In the genomic region with DNA sequence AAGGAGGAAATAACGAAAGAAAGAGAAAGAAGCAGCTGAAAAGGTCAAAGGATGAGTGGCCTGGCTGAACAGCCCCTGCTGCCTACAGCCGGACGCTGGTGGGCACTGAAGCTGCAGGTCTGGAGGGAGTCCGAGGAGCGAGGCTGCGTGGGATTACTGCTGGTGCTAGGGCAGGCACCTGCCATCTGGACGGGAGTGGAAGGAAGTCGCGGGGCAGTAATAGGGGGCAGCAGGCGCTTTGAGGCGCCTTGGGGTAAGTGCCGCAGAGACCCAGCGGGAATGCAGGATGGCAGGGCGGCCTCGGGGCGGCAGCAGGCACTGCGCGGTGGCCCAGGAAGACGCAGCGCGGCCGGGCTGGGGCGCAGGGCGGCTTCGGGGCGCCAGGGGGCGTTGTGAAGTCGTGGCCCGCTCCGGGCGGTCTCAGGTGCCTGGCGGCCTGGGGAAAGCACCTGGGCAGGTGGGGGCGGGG, we compare ENCODE assay signal across 8 cellular contexts. TPM values are rescaled to one million over a fixed set of nuclear protein-coding genes. Genes with fewer than 3 reads are reported as not detected.
DNase-seq lines count a peak whose midpoint lies in the region; ATAC-seq and TF ChIP-seq lines count a peak whose summit lies in the region.

No MANE protein-coding gene starts in this region.

- TF ChIP-seq POLR2A in right lobe of liver (IDR thresholded peaks at IDR 0.05), result no peak

- TF ChIP-seq CTCF in A673 (conservative IDR thresholded peaks at IDR 0.05; ENCODE audit: low read depth, low read length), result peak; percentile 78
- TF ChIP-seq CTCF in dorsolateral prefrontal cortex (IDR thresholded peaks at IDR 0.05 in 54 of 56, conservative IDR thresholded peaks at IDR 0.05 in 2 of 56; ENCODE audit: low read depth in 1 of 56, partially characterized antibody in 56 of 56), result peak; percentile 63 to 99 (median 88)
- TF ChIP-seq CTCF in right lobe of liver (IDR thresholded peaks at IDR 0.05), result peak; percentile 56 to 86 (median 78)

- intact Hi-C loops in A673 (cut with micrococcal nuclease; ENCODE audit: unreplicated experiment), result loop anchor here (1.0 to 10.0 kb wide), 3 partner anchors 63 to 252 kb away; no protein-coding TSS in a partner anchor
- intact Hi-C loops in dorsolateral prefrontal cortex (cut with DNase I), result loop anchor here (2.0 to 5.0 kb wide), 2 partner anchors 253 to 375 kb away; partner anchors contain the start of genes EARS2 (in 1 of the 2) and UBFD1 (in 1 of the 2)
- intact Hi-C loops in right lobe of liver (cut with DNase I), result loop anchor here (10.0 kb wide), 1 partner anchor 253 kb away; no protein-coding TSS in a partner anchor

- H3K9me3 ChIP-seq in A673 (ENCODE audit: low read depth, low read length, poor library complexity, severe bottlenecking) (no peaks in the 10 kb centered on the region), right lobe of liver (no peaks in the 10 kb centered on the region)

- H3K27ac ChIP-seq in A673 (ENCODE audit: low read depth, low read length, poor library complexity, severe bottlenecking) (peak overlapping the region; percentile 74), dorsolateral prefrontal cortex (peak overlapping the region in 1 of 59 donors; percentile 78), right lobe of liver (no peak overlapping the region)

- H3K4me3 ChIP-seq in A673 (ENCODE audit: low read depth, low read length, poor library complexity, severe bottlenecking), result peak overlapping the region; percentile 69
- peak overlapping the region; percentile 34 to 77 (median 60) for H3K4me3 ChIP-seq in dorsolateral prefrontal cortex
- H3K4me3 ChIP-seq in right lobe of liver, result peak overlapping the region in 2 of 3 donors; percentile 1 to 28

- peaks cover 2% of the 10 kb centered on the region for H3K36me3 ChIP-seq in A673 (ENCODE audit: insufficient read depth, low read length, poor library complexity, severe bottlenecking)
- H3K36me3 ChIP-seq in right lobe of liver, result no peaks in the 10 kb centered on the region

- BruUV-seq in A673 (replicated peaks; lab: Mats Ljungman, UMichigan), result no TSS peak

- ATAC-seq in GM18861 (IDR thresholded peaks at IDR 0.05; ENCODE audit: unreplicated experiment) (peak; percentile 88), HG03159 (IDR thresholded peaks at IDR 0.05; ENCODE audit: unreplicated experiment) (peak; percentile 91), right lobe of liver (peak; percentile 94 to 100 (median 97))

- 6% methylated on average over 12 of the region's 33 CpGs for WGBS in right lobe of liver (ENCODE audit: insufficient coverage, low coverage, low lambda C conversion rate, missing lambda C conversion rate)

- POLR2A ChIA-PET in A673 (lab: Charles Lee; ENCODE audit: low non-redundant PET), result interaction anchor here (0.7 kb wide), 1 partner anchor 184 kb away, joined by 3 read pairs; no protein-coding TSS in a partner anchor

- CTCF ChIA-PET in A673 (lab: Charles Lee), result interaction anchor here (0.6 to 1.8 kb wide), 4 partner anchors 171 to 253 kb away, joined by 6 to 9 read pairs (median 8); no protein-coding TSS in a partner anchor

- H3K27me3 ChIP-seq in A673 (replicated peaks; ENCODE audit: insufficient read depth, low read depth, low read length, poor library complexity), result no peaks in the 10 kb centered on the region
- peaks cover 0 to 43% (median 13%) of the 10 kb centered on the region in 45 donors for H3K27me3 ChIP-seq in dorsolateral prefrontal cortex
- H3K27me3 ChIP-seq in right lobe of liver, result peaks cover 0 to 7% of the 10 kb centered on the region in 2 donors

- peak; percentile 88 for DNase-seq in A673 (ENCODE audit: low spot score)
- DNase-seq in NCI-H345 (lab: John Stamatoyannopoulos, UW), result peak; percentile 85
- DNase-seq in activated CD4-positive, alpha-beta T cell treated with anti-CD3 and anti-CD28 coated beads, Interleukin-2, amount 50 U/mL, for 4 hours, result peak; percentile 50 to 54
- DNase-seq in dorsolateral prefrontal cortex, result peak; percentile 45 to 82 (median 60)
- peak; percentile 60 to 72 (median 68) for DNase-seq in right lobe of liver
- peak; percentile 14 to 54 (median 36) for DNase-seq in stimulated activated CD4-positive, alpha-beta T cell treated with anti-CD3 and anti-CD28 coated beads, TNF-alpha, amount 100 ng/mL, for 4 hours (ENCODE audit: low read depth in 3 of 3)

- peaks cover 6% of the 10 kb centered on the region for H3K4me1 ChIP-seq in A673 (ENCODE audit: insufficient read depth, low read length, poor library complexity, severe bottlenecking)
- peaks cover 0 to 11% (median 0%) of the 10 kb centered on the region in 4 donors for H3K4me1 ChIP-seq in right lobe of liver

RNA-seq across cellular contexts. Expression of gene SCNN1G, which starts 0.3 kb away (rescaled TPM):
- total RNA-seq in A673 (2021) (15.6 and 22.3 TPM in 2 replicates), dorsolateral prefrontal cortex (1 to 10 TPM in 2 of 120 experiments, under 1 TPM in 105, not detected in 13; 0.13 to 1.1 (median 0.31) TPM), right lobe of liver (not detected)

RNA-seq across cellular contexts. Expression of gene USP31, which starts 33.0 kb away (rescaled TPM):
- total RNA-seq in A673 (2021) (27.4 and 34.4 TPM in 2 replicates), dorsolateral prefrontal cortex (10 to 100 TPM; 41.7 to 92.3 (median 58.4) TPM), right lobe of liver (10 to 100 TPM in 2 of 6 experiments, 1 to 10 TPM in 4; 7.1 to 12.8 (median 9.0) TPM)

Comparison
In these comparisons a context has a peak if more than half of its experiments do, and no peak if none do; other contexts are left out.
1. DNase-seq: peak in every context shown above with its lines; median percentile 88 in A673; 85 in NCI-H345; 68 in right lobe of liver; 60 in dorsolateral prefrontal cortex; 52 in activated CD4-positive, alpha-beta T cell treated with anti-CD3 and anti-CD28 coated beads, Interleukin-2, amount 50 U/mL, for 4 hours; 36 in stimulated activated CD4-positive, alpha-beta T cell treated with anti-CD3 and anti-CD28 coated beads, TNF-alpha, amount 100 ng/mL, for 4 hours.
2. H3K4me3 ChIP-seq: peak in every context shown above with its lines; median percentile 69 in A673; 60 in dorsolateral prefrontal cortex; 14 in right lobe of liver.